ENCODE assay signal across 12 cellular contexts in the genomic region with DNA sequence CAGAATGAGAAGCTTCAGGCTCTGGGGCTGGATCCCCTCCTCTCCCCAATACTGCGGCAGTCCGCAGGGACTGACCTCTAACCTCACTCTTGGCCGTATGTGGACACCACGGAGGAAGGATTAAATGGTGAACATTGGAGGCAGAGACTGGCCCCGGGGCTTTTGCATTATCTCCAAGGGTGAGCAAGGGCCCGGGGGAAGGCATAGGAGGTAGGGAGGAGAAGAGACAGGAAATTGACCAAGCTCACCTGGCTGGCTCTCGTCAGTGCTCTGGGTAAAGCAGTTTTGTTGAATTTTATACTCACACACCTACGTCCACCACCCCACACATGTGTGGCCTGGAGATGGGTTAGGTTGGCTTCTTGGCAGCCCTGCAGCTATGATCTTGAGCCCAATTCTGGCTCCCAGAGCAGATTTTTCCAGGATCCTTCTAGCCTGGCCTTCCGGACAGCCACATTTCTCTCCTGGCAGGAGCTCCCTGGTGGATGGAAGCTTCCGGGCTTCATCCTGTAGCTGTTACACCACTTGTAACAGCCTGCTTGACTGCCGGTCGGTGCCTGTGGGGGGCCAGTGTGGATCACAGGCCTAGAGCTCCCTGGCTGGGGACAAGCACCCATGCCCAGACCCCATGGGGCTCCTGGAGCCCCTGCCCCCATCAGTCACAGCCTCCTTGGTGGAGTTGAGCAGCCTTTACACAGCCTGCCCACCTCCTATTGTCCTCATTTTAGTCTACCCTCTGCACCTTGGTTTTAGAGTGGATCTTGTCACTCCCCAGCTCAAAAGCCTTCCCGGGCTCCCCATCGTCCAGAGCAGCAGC. TPM values are rescaled to one million over a fixed set of nuclear protein-coding genes. Genes with fewer than 3 reads are reported as not detected.
DNase-seq lines count a peak whose midpoint lies in the region; ATAC-seq and TF ChIP-seq lines count a peak whose summit lies in the region.
"Had no signal": no experiment of that assay in that cellular context is flagged by ENCODE, and none has a peak within 500 bp of the region (broad histone marks: within the 10 kb centered on the region; RNA-seq: fewer than 3 reads in every experiment).

No MANE protein-coding gene starts in this region.

- no peak overlapping the region for H3K4me3 Mint-ChIP-seq in WTC11
- peak overlapping the region in 4 of 10 donors; percentile 2 to 65 (median 45) for H3K4me3 Mint-ChIP-seq in naive thymus-derived CD8-positive, alpha-beta T cell

- H3K27ac Mint-ChIP-seq in WTC11, result peak overlapping the region; percentile 91
- H3K27ac Mint-ChIP-seq in naive thymus-derived CD8-positive, alpha-beta T cell, result peak overlapping the region in 8 of 10 donors; percentile 15 to 92 (median 59)

- POLR2A ChIA-PET in WTC11 (lab: Charles Lee), result no interaction called here
- POLR2A ChIA-PET in naive thymus-derived CD8-positive, alpha-beta T cell (lab: Charles Lee), result no interaction called here

- H3K4me2 ChIP-seq in DOHH2 (ENCODE audit: low read length), result peak overlapping the region; percentile 61

- H3F3A ChIP-seq in DOHH2 (ENCODE audit: control insufficient read depth, insufficient read depth), result no peaks in the 10 kb centered on the region

- H4K20me1 ChIP-seq in DOHH2 (ENCODE audit: control insufficient read depth, insufficient read depth, low read depth, low read length), result no peaks in the 10 kb centered on the region

- no peak overlapping the region for H3K27ac ChIP-seq in DOHH2 (ENCODE audit: low read depth, low read length)
- H3K27ac ChIP-seq: left lung had no signal

- H3K27me3 ChIP-seq in DOHH2 (ENCODE audit: control insufficient read depth, low read length), result no peaks in the 10 kb centered on the region
- H3K27me3 ChIP-seq: left lung had no signal

- CTCF ChIA-PET in WTC11 (lab: Charles Lee), result interaction anchor here (1.0 to 2.4 kb wide), 4 partner anchors 23 to 181 kb away, joined by 3 to 9 read pairs (median 6); no protein-coding TSS in a partner anchor

- DNase-seq in WTC11 (ENCODE audit: low spot score) (no peak), germinal center (ENCODE audit: low spot score) (no peak), foreskin fibroblast (no peak), NOMO-1 (lab: John Stamatoyannopoulos, UW; ENCODE audit: unreplicated experiment in 2 of 2) (no peak), Kasumi-1 (lab: John Stamatoyannopoulos, UW) (no peak)
- peak in 1 of 10 donors; percentile 17 for DNase-seq in naive thymus-derived CD8-positive, alpha-beta T cell
- DNase-seq: Caco-2, Karpas-422 had no signal

- H3K4me3 ChIP-seq in DOHH2 (ENCODE audit: low read length) (no peak overlapping the region), foreskin fibroblast (ENCODE audit: low read depth in 1 of 2, low read length in 2 of 2) (no peak overlapping the region)
- H3K4me3 ChIP-seq: left lung had no signal

- H3K9me2 ChIP-seq in DOHH2 (replicated peaks; ENCODE audit: control insufficient read depth, low read length), result no peaks in the 10 kb centered on the region

- H3K36me3 Mint-ChIP-seq in WTC11, result peaks cover 29% of the 10 kb centered on the region
- peaks cover 0 to 14% (median 0%) of the 10 kb centered on the region in 3 donors for H3K36me3 Mint-ChIP-seq in naive thymus-derived CD8-positive, alpha-beta T cell

- H3K4me1 Mint-ChIP-seq in WTC11, result peaks cover 50% of the 10 kb centered on the region
- peaks cover 26 to 79% (median 73%) of the 10 kb centered on the region in 4 donors for H3K4me1 Mint-ChIP-seq in naive thymus-derived CD8-positive, alpha-beta T cell

- no peaks in the 10 kb centered on the region for H3K9me3 ChIP-seq in DOHH2 (ENCODE audit: control insufficient read depth, insufficient read depth, low read length)
- H3K9me3 ChIP-seq: Caco-2, left lung had no signal

- peaks cover 59% of the 10 kb centered on the region for H3K4me1 ChIP-seq in DOHH2 (ENCODE audit: control insufficient read depth, low read length)

- no peaks in the 10 kb centered on the region for H3K9me3 Mint-ChIP-seq in WTC11
- no peaks in the 10 kb centered on the region for H3K9me3 Mint-ChIP-seq in naive thymus-derived CD8-positive, alpha-beta T cell

- ATAC-seq in GM21576 (IDR thresholded peaks at IDR 0.05; ENCODE audit: unreplicated experiment) (peak; percentile 0), WTC11 (no peak)
- ATAC-seq in naive thymus-derived CD8-positive, alpha-beta T cell, result no peak
- ATAC-seq: left lung had no signal

- no peaks in the 10 kb centered on the region for H3K36me3 ChIP-seq in DOHH2 (ENCODE audit: control insufficient read depth, low read length)
- H3K36me3 ChIP-seq: left lung had no signal

- TF ChIP-seq CTCF in DOHH2 (IDR thresholded peaks at IDR 0.05; ENCODE audit: low read depth, low read length, poor library complexity, severe bottlenecking), result no peak
- TF ChIP-seq CTCF in WTC11 (IDR thresholded peaks at IDR 0.05), result no peak
- no peak for TF ChIP-seq CTCF in foreskin fibroblast (IDR thresholded peaks at IDR 0.05; ENCODE audit: low read depth, low read length)

- H3K27me3 Mint-ChIP-seq in WTC11 (ENCODE audit: low read depth), result no peaks in the 10 kb centered on the region
- peaks cover 0 to 1% (median 0%) of the 10 kb centered on the region in 5 donors for H3K27me3 Mint-ChIP-seq in naive thymus-derived CD8-positive, alpha-beta T cell

- H3K79me2 ChIP-seq in DOHH2 (ENCODE audit: control insufficient read depth, low read length), result no peaks in the 10 kb centered on the region

TF ChIP-seq in WTC11, 78 proteins besides CTCF, POLR2A, EP300 and RAD21 (continues in another document):
- TF ChIP-seq, protein P1, sequence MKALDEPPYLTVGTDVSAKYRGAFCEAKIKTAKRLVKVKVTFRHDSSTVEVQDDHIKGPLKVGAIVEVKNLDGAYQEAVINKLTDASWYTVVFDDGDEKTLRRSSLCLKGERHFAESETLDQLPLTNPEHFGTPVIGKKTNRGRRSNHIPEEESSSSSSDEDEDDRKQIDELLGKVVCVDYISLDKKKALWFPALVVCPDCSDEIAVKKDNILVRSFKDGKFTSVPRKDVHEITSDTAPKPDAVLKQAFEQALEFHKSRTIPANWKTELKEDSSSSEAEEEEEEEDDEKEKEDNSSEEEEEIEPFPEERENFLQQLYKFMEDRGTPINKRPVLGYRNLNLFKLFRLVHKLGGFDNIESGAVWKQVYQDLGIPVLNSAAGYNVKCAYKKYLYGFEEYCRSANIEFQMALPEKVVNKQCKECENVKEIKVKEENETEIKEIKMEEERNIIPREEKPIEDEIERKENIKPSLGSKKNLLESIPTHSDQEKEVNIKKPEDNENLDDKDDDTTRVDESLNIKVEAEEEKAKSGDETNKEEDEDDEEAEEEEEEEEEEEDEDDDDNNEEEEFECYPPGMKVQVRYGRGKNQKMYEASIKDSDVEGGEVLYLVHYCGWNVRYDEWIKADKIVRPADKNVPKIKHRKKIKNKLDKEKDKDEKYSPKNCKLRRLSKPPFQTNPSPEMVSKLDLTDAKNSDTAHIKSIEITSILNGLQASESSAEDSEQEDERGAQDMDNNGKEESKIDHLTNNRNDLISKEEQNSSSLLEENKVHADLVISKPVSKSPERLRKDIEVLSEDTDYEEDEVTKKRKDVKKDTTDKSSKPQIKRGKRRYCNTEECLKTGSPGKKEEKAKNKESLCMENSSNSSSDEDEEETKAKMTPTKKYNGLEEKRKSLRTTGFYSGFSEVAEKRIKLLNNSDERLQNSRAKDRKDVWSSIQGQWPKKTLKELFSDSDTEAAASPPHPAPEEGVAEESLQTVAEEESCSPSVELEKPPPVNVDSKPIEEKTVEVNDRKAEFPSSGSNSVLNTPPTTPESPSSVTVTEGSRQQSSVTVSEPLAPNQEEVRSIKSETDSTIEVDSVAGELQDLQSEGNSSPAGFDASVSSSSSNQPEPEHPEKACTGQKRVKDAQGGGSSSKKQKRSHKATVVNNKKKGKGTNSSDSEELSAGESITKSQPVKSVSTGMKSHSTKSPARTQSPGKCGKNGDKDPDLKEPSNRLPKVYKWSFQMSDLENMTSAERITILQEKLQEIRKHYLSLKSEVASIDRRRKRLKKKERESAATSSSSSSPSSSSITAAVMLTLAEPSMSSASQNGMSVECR (CRISPR knock-in tag; IDR thresholded peaks at IDR 0.05; ENCODE audit: borderline replicate concordance), result no peak
- TF ChIP-seq ZSCAN18 (CRISPR knock-in tag; IDR thresholded peaks at IDR 0.05), result no peak
- TF ChIP-seq AR (CRISPR knock-in tag; IDR thresholded peaks at IDR 0.05), result no peak
- no peak for TF ChIP-seq SMAD4 (CRISPR knock-in tag; IDR thresholded peaks at IDR 0.05)

RNA-seq across cellular contexts. Expression of gene ITM2C, which starts 7.6 kb away (rescaled TPM):
- 316 to 347 TPM (median 338 TPM) in 3 replicates for total RNA-seq in WTC11 (2021)
- total RNA-seq in naive thymus-derived CD8-positive, alpha-beta T cell, result 10 to 100 TPM; 30.9 to 38.7 TPM
- polyA plus RNA-seq in naive thymus-derived CD8-positive, alpha-beta T cell, result 10 to 100 TPM; 35.4 to 56.7 (median 53.8) TPM

RNA-seq across cellular contexts. Expression of gene GPR55, which starts 52.7 kb away (rescaled TPM):
- not detected in 3 replicates for total RNA-seq in WTC11 (2021)
- total RNA-seq in naive thymus-derived CD8-positive, alpha-beta T cell, result 10 to 100 TPM in 1 of 2 experiments, 1 to 10 TPM in 1; 8.9 to 10.4 TPM
- 1 to 10 TPM; 1.1 to 3.2 (median 3.1) TPM for polyA plus RNA-seq in naive thymus-derived CD8-positive, alpha-beta T cell
- total RNA-seq: Caco-2, skeletal muscle tissue had no signal
